In genomic region chr9:134996591-134997530, GRCh38 we compare ENCODE assay signal across 26 cellular contexts.
"Had no signal": no experiment of that assay in that cellular context is flagged by ENCODE, and none has a peak within 500 bp of the region (broad histone marks: within the 10 kb centered on the region; RNA-seq: fewer than 3 reads in every experiment).

No MANE protein-coding gene starts in this region.

- DNase-seq: activated B cell treated with CpG ODN at 0.5 μM for 24 hours; activated CD8-positive, alpha-beta memory T cell treated with anti-CD3 and anti-CD28 coated beads, Interleukin-2, amount 10 ng/mL, durations not matched to agents 7 days and 5 days; activated CD8-positive, alpha-beta T cell treated with anti-CD3 and anti-CD28 coated beads, Interleukin-2, amount 10 ng/mL, durations not matched to agents 7 days and 5 days; activated naive CD4-positive, alpha-beta T cell treated with anti-CD3 and anti-CD28 coated beads for 36 hours; activated naive CD8-positive, alpha-beta T cell treated with anti-CD3 and anti-CD28 coated beads, Interleukin-2, amount 10 ng/mL, durations not matched to agents 7 days and 5 days; activated T-cell treated with anti-CD3 and anti-CD28 coated beads, Interleukin-2, amount 50 U/mL, for 48 hours; central memory CD4-positive, alpha-beta T cell; endodermal cell; foreskin keratinocyte; heart left ventricle; hypothalamus; immature natural killer cell; mesendoderm; nucleus accumbens; stimulated activated CD4-positive, alpha-beta T cell treated with anti-CD3 and anti-CD28 coated beads, Interleukin-2, amount 100 ng/mL, for 48 hours; stomach; T-helper 2 cell had no signal

- H3K36me3 ChIP-seq: esophagus muscularis mucosa, heart left ventricle, right atrium auricular region, stomach, tibial artery had no signal

- H3K79me2 ChIP-seq: parathyroid adenoma had no signal

- H3K27ac Mint-ChIP-seq: activated B cell treated with CpG ODN at 0.5 μM for 24 hours; activated CD8-positive, alpha-beta memory T cell treated with anti-CD3 and anti-CD28 coated beads, Interleukin-2, amount 10 ng/mL, durations not matched to agents 7 days and 5 days; activated CD8-positive, alpha-beta T cell treated with anti-CD3 and anti-CD28 coated beads, Interleukin-2, amount 10 ng/mL, durations not matched to agents 7 days and 5 days; activated naive CD4-positive, alpha-beta T cell treated with anti-CD3 and anti-CD28 coated beads for 36 hours; activated naive CD8-positive, alpha-beta T cell treated with anti-CD3 and anti-CD28 coated beads, Interleukin-2, amount 10 ng/mL, durations not matched to agents 7 days and 5 days; activated T-helper 2 cell treated with anti-CD3 and anti-CD28 coated beads, Interferon-gamma antibody, Interleukin-2, Interleukin-4, amounts not matched to agents 10 μg/mL and 5 μg/mL and 100 μg/mL, durations not matched to agents 14 hours and 24 hours and 36 hours; dendritic cell treated with granulocyte-macrophage colony-stimulating factor and Interleukin-4, amounts not matched to agents 40 ng/mL and 50 ng/mL, for 4 days; endodermal cell; nephron; stimulated activated memory B cell treated with anti-CD40 and anti-IgM and Interleukin-4, amounts not matched to agents 10 μg/mL and 1 μg/mL and 100 μg/mL, for 72 hours had no signal

- H3K27me3 ChIP-seq: foreskin keratinocyte, heart left ventricle, right atrium auricular region had no signal

- H3K9me3 ChIP-seq: tibial artery had no signal

- H3K27ac ChIP-seq: esophagus muscularis mucosa, foreskin keratinocyte, heart left ventricle, parathyroid adenoma, right atrium auricular region, stomach, tibial artery had no signal

- H3K4me1 ChIP-seq: esophagus muscularis mucosa, foreskin keratinocyte, heart left ventricle, parathyroid adenoma, right atrium auricular region, stomach, tibial artery had no signal

- H3K27me3 Mint-ChIP-seq: activated CD8-positive, alpha-beta memory T cell treated with anti-CD3 and anti-CD28 coated beads, Interleukin-2, amount 10 ng/mL, durations not matched to agents 7 days and 5 days; activated naive CD8-positive, alpha-beta T cell treated with anti-CD3 and anti-CD28 coated beads, Interleukin-2, amount 10 ng/mL, durations not matched to agents 7 days and 5 days had no signal

- H3K4me3 Mint-ChIP-seq: activated B cell treated with CpG ODN at 0.5 μM for 24 hours; activated CD8-positive, alpha-beta memory T cell treated with anti-CD3 and anti-CD28 coated beads, Interleukin-2, amount 10 ng/mL, durations not matched to agents 7 days and 5 days; activated CD8-positive, alpha-beta T cell treated with anti-CD3 and anti-CD28 coated beads, Interleukin-2, amount 10 ng/mL, durations not matched to agents 7 days and 5 days; activated naive CD4-positive, alpha-beta T cell treated with anti-CD3 and anti-CD28 coated beads for 36 hours; activated naive CD8-positive, alpha-beta T cell treated with anti-CD3 and anti-CD28 coated beads, Interleukin-2, amount 10 ng/mL, durations not matched to agents 7 days and 5 days; dendritic cell treated with granulocyte-macrophage colony-stimulating factor and Interleukin-4, amounts not matched to agents 40 ng/mL and 50 ng/mL, for 4 days; endodermal cell; immature natural killer cell; nephron; stimulated activated memory B cell treated with anti-CD40 and anti-IgM and Interleukin-4, amounts not matched to agents 10 μg/mL and 1 μg/mL and 100 μg/mL, for 72 hours had no signal

- H3K36me3 Mint-ChIP-seq: activated CD8-positive, alpha-beta memory T cell treated with anti-CD3 and anti-CD28 coated beads, Interleukin-2, amount 10 ng/mL, durations not matched to agents 7 days and 5 days; activated naive CD8-positive, alpha-beta T cell treated with anti-CD3 and anti-CD28 coated beads, Interleukin-2, amount 10 ng/mL, durations not matched to agents 7 days and 5 days; immature natural killer cell; stimulated activated memory B cell treated with anti-CD40 and anti-IgM and Interleukin-4, amounts not matched to agents 10 μg/mL and 1 μg/mL and 100 μg/mL, for 72 hours had no signal

- H2AFZ ChIP-seq: parathyroid adenoma had no signal

- H3K4me3 ChIP-seq: esophagus muscularis mucosa, heart left ventricle, lung, right atrium auricular region, stomach, tibial artery had no signal

- H3K4me1 Mint-ChIP-seq: activated B cell treated with CpG ODN at 0.5 μM for 24 hours; activated CD8-positive, alpha-beta memory T cell treated with anti-CD3 and anti-CD28 coated beads, Interleukin-2, amount 10 ng/mL, durations not matched to agents 7 days and 5 days; activated naive CD8-positive, alpha-beta T cell treated with anti-CD3 and anti-CD28 coated beads, Interleukin-2, amount 10 ng/mL, durations not matched to agents 7 days and 5 days; endodermal cell; immature natural killer cell; nephron; stimulated activated memory B cell treated with anti-CD40 and anti-IgM and Interleukin-4, amounts not matched to agents 10 μg/mL and 1 μg/mL and 100 μg/mL, for 72 hours had no signal

- H3K9ac ChIP-seq: parathyroid adenoma had no signal
